In genomic region chr22:24401824-24402434, GRCh38 we compare ENCODE assay signal across 10 cellular contexts. TPM values are rescaled to one million over a fixed set of nuclear protein-coding genes. Genes with fewer than 3 reads are reported as not detected.
DNase-seq lines count a peak whose midpoint lies in the region; ATAC-seq, FAIRE-seq and TF ChIP-seq lines count a peak whose summit lies in the region.
"Had no signal": no experiment of that assay in that cellular context is flagged by ENCODE, and none has a peak within 500 bp of the region (broad histone marks: within the 10 kb centered on the region; RNA-seq: fewer than 3 reads in every experiment).

No MANE protein-coding gene starts in this region.

- intact Hi-C loops in activated CD4-positive, alpha-beta T cell treated with anti-CD3 and anti-CD28 coated beads, Interleukin-2, amount 10 ng/mL, durations not matched to agents 24 days and 14 days (cut with micrococcal nuclease), result loop anchor here (2.0 to 5.0 kb wide), 2 partner anchors 33 to 75 kb away; no protein-coding TSS in a partner anchor
- intact Hi-C loops in stomach (cut with DNase I; ENCODE audit: low total_unique reads), result no loop called here

- peak overlapping the region; percentile 76 for H3K27ac ChIP-seq in VCaP
- H3K27ac ChIP-seq in keratinocyte (ENCODE audit: control insufficient read depth, insufficient read depth, low read length), result no peak overlapping the region
- H3K27ac ChIP-seq in stomach, result peak overlapping the region in 4 of 5 donors; percentile 24 to 76 (median 52)

- no peaks in the 10 kb centered on the region for H3K9me3 ChIP-seq in keratinocyte (ENCODE audit: control insufficient read depth, low read depth, low read length)
- no peaks in the 10 kb centered on the region for H3K9me3 ChIP-seq in stomach
- H3K9me3 ChIP-seq: MG63 had no signal

- TF ChIP-seq CTCF in VCaP (conservative IDR thresholded peaks at IDR 0.05), result no peak
- TF ChIP-seq CTCF in keratinocyte (optimal IDR thresholded peaks at IDR 0.05 in 1 of 3, IDR thresholded peaks at IDR 0.05 in 1 of 3, conservative IDR thresholded peaks at IDR 0.05 in 1 of 3; ENCODE audit: extremely low read depth in 1 of 3, insufficient read depth in 2 of 3, low read length in 3 of 3), result no peak
- TF ChIP-seq CTCF in stomach (IDR thresholded peaks at IDR 0.05), result no peak

- no peaks in the 10 kb centered on the region for H3K27me3 Mint-ChIP-seq in activated CD4-positive, alpha-beta T cell treated with anti-CD3 and anti-CD28 coated beads, Interleukin-2, amount 10 ng/mL, durations not matched to agents 24 days and 14 days

- TF ChIP-seq EP300 in stomach (IDR thresholded peaks at IDR 0.05), result no peak

- dilution Hi-C loops in keratinocyte (cut with MboI; ENCODE audit: extremely low pct_ligation_motif_present, low sequenced_read_pairs), result no loop called here

- FAIRE-seq in keratinocyte (lab: Jason Lieb, UNC), result peak; percentile 46

- H3K4me3 Mint-ChIP-seq in activated CD4-positive, alpha-beta T cell treated with anti-CD3 and anti-CD28 coated beads, Interleukin-2, amount 10 ng/mL, durations not matched to agents 24 days and 14 days, result peak overlapping the region; percentile 54

- no peak for DNase-seq in activated CD4-positive, alpha-beta T cell treated with anti-CD3 and anti-CD28 coated beads, Interleukin-2, amount 10 ng/mL, durations not matched to agents 24 days and 14 days
- no peak for DNase-seq in activated CD4-positive, alpha-beta T cell treated with anti-CD3 and anti-CD28 coated beads, Interleukin-2, amount 50 U/mL, for 1 hour
- no peak for DNase-seq in keratinocyte (ENCODE audit: low read depth, low spot score)
- no peak for DNase-seq in stomach
- DNase-seq in GM19240 (ENCODE audit: insufficient read length, low spot score), result no peak
- DNase-seq in NCI-H128 (lab: John Stamatoyannopoulos, UW; ENCODE audit: unreplicated experiment), result no peak
- DNase-seq: activated CD4-positive, CD25-positive, alpha-beta regulatory T cell had no signal

- no peak overlapping the region for H3K9ac ChIP-seq in keratinocyte (ENCODE audit: control insufficient read depth, extremely low read depth, insufficient read depth, low read length)

- H2AFZ ChIP-seq in keratinocyte (ENCODE audit: control insufficient read depth, low read length), result no peak overlapping the region

- TF ChIP-seq POLR2A in stomach (IDR thresholded peaks at IDR 0.05), result no peak

- H3K9me3 Mint-ChIP-seq in activated CD4-positive, alpha-beta T cell treated with anti-CD3 and anti-CD28 coated beads, Interleukin-2, amount 10 ng/mL, durations not matched to agents 24 days and 14 days, result no peaks in the 10 kb centered on the region

- H3K79me2 ChIP-seq in keratinocyte (ENCODE audit: control insufficient read depth, insufficient read depth, low read length), result no peaks in the 10 kb centered on the region

- H3K36me3 Mint-ChIP-seq in activated CD4-positive, alpha-beta T cell treated with anti-CD3 and anti-CD28 coated beads, Interleukin-2, amount 10 ng/mL, durations not matched to agents 24 days and 14 days (ENCODE audit: low read depth), result peaks cover 37% of the 10 kb centered on the region

- H3K27me3 ChIP-seq in keratinocyte (ENCODE audit: control insufficient read depth, extremely low read depth, insufficient read depth, low read length), result no peaks in the 10 kb centered on the region
- no peaks in the 10 kb centered on the region for H3K27me3 ChIP-seq in stomach
- H3K27me3 ChIP-seq: MG63 had no signal

- H3K4me2 ChIP-seq in keratinocyte (ENCODE audit: control insufficient read depth, extremely low read depth, insufficient read depth, low read depth, low read length), result peak overlapping the region; percentile 66

- peaks cover 2% of the 10 kb centered on the region for H3K9me1 ChIP-seq in keratinocyte (ENCODE audit: control insufficient read depth, extremely low read depth, insufficient read depth, low read length)

- H3K4me3 ChIP-seq in keratinocyte (ENCODE audit: control insufficient read depth in 2 of 3, extremely low read depth in 1 of 3, insufficient read depth in 2 of 3, low read depth in 1 of 3, low read length in 3 of 3) (no peak overlapping the region), stomach (no peak overlapping the region)
- H3K4me3 ChIP-seq: MG63 had no signal

- H3K4me1 ChIP-seq in keratinocyte (ENCODE audit: control insufficient read depth, extremely low read depth, insufficient read depth, low read length) (peaks cover 13% of the 10 kb centered on the region), stomach (peaks cover 17 to 46% (median 33%) of the 10 kb centered on the region in 4 donors)

- WGBS in stomach, 5 donors, result 69 to 79% (median 78%) methylated on average over 11 of the region's 11 CpGs

- peaks cover 7% of the 10 kb centered on the region for H4K20me1 ChIP-seq in keratinocyte (ENCODE audit: control insufficient read depth, extremely low read depth, insufficient read depth, low read length)

- peaks cover 46% of the 10 kb centered on the region for H3K4me1 Mint-ChIP-seq in activated CD4-positive, alpha-beta T cell treated with anti-CD3 and anti-CD28 coated beads, Interleukin-2, amount 10 ng/mL, durations not matched to agents 24 days and 14 days

- no peak for ATAC-seq in HG03097 (IDR thresholded peaks at IDR 0.05; ENCODE audit: low FRiP score, unreplicated experiment)

- peaks cover 10 to 39% of the 10 kb centered on the region in 2 experiments for H3K36me3 ChIP-seq in keratinocyte (ENCODE audit: control insufficient read depth in 2 of 2, extremely low read depth in 1 of 2, insufficient read depth in 2 of 2, low read length in 2 of 2)
- H3K36me3 ChIP-seq in stomach, result peaks cover 6 to 32% (median 23%) of the 10 kb centered on the region in 4 donors

- H3K27ac Mint-ChIP-seq in activated CD4-positive, alpha-beta T cell treated with anti-CD3 and anti-CD28 coated beads, Interleukin-2, amount 10 ng/mL, durations not matched to agents 24 days and 14 days, result peak overlapping the region; percentile 84

RNA-seq across cellular contexts. Expression of gene ADORA2A, which starts 25.5 kb away (rescaled TPM):
- 34.9 and 36.2 TPM in 2 replicates for total RNA-seq in activated CD4-positive, alpha-beta T cell treated with anti-CD3 and anti-CD28 coated beads, Interleukin-2, amount 10 ng/mL, durations not matched to agents 24 days and 14 days
- polyA plus RNA-seq in keratinocyte (0.09 to 0.37 TPM (median 0.20 TPM) in 3 replicates), stomach (1 to 10 TPM; 1.4 to 2.9 (median 1.6) TPM)
- polyA plus RNA-seq in keratinocyte (2011; ENCODE audit: low read depth), result not detected
- 0.09 and 0.17 TPM in 2 replicates for polyA plus RNA-seq in keratinocyte (2011; cell fraction: cytosol; rRNA removed)
- polyA plus RNA-seq in keratinocyte (2011; cell fraction: nucleus; rRNA removed), result 0.84 and 1.2 TPM in 2 replicates
- 0.33 and 0.47 TPM in 2 replicates for polyA plus RNA-seq in keratinocyte (2012; ENCODE audit: low replicate concordance)
- polyA minus RNA-seq in keratinocyte, result 1.8 to 4.0 TPM (median 3.0 TPM) in 3 replicates
- not detected for polyA minus RNA-seq in keratinocyte (2011; cell fraction: cytosol; rRNA and poly(A)+ RNA removed)
- 1.4 and 2.5 TPM in 2 replicates for polyA minus RNA-seq in keratinocyte (2011; cell fraction: nucleus; rRNA and poly(A)+ RNA removed)
- 1 to 10 TPM in 3 of 5 donors, under 1 TPM in 1, not detected in 1; 0.58 to 7.1 (median 3.1) TPM for total RNA-seq in stomach
